ENCODE assay signal across 1 cellular context in the genomic region with DNA sequence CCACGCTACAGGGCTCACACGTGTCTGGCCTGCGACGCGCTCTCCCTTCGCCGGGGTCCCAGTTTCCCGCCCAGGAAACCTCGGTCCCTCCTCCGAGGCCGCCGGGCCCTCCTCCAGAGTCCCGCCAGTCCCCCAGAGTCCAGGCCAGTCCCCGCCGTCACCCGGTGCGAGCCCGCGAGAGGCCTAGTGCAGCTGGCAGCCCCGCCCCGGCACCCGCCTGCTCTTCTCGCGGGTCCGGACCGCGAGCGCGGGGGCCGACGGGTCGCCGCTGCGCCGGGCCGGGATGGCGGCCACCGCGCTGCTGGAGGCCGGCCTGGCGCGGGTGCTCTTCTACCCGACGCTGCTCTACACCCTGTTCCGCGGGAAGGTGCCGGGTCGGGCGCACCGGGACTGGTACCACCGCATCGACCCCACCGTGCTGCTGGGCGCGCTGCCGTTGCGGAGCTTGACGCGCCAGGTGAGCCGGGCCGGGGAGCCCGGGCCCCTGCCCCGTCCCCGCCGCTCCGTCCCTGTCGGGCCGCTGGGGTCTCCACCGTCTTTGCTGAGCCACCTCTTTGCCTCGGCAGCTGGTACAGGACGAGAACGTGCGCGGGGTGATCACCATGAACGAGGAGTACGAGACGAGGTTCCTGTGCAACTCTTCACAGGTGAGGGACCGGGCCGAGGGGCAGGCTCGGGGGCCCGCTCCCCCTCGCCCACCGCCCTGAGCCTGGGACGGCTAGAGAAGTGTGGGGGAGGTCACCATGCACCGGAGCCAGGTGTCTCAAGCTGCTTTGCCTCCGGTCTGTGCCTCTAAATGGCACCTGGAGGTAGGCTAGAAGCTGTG.
TF ChIP-seq lines count a peak whose summit lies in the region.

A gene with protein sequence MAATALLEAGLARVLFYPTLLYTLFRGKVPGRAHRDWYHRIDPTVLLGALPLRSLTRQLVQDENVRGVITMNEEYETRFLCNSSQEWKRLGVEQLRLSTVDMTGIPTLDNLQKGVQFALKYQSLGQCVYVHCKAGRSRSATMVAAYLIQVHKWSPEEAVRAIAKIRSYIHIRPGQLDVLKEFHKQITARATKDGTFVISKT (plus strand): TSS at position 260 of the 826 bp plus-strand sequence. CDS start 24 bp downstream, at position 284.

TF ChIP-seq in K562, 482 proteins besides CTCF, POLR2A, EP300 and RAD21 (continued from another document):
- peak; percentile 77 for TF ChIP-seq SUPT5H (IDR thresholded peaks at IDR 0.05)
- TF ChIP-seq, protein P1, sequence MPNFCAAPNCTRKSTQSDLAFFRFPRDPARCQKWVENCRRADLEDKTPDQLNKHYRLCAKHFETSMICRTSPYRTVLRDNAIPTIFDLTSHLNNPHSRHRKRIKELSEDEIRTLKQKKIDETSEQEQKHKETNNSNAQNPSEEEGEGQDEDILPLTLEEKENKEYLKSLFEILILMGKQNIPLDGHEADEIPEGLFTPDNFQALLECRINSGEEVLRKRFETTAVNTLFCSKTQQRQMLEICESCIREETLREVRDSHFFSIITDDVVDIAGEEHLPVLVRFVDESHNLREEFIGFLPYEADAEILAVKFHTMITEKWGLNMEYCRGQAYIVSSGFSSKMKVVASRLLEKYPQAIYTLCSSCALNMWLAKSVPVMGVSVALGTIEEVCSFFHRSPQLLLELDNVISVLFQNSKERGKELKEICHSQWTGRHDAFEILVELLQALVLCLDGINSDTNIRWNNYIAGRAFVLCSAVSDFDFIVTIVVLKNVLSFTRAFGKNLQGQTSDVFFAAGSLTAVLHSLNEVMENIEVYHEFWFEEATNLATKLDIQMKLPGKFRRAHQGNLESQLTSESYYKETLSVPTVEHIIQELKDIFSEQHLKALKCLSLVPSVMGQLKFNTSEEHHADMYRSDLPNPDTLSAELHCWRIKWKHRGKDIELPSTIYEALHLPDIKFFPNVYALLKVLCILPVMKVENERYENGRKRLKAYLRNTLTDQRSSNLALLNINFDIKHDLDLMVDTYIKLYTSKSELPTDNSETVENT (CRISPR knock-in tag; IDR thresholded peaks at IDR 0.05): peak; percentile 49; the same call in 1 of the 2 replicates
- TF ChIP-seq ZKSCAN1 (IDR thresholded peaks at IDR 0.05; ENCODE audit: low read depth, low read length): no peak
- TF ChIP-seq, protein P2, sequence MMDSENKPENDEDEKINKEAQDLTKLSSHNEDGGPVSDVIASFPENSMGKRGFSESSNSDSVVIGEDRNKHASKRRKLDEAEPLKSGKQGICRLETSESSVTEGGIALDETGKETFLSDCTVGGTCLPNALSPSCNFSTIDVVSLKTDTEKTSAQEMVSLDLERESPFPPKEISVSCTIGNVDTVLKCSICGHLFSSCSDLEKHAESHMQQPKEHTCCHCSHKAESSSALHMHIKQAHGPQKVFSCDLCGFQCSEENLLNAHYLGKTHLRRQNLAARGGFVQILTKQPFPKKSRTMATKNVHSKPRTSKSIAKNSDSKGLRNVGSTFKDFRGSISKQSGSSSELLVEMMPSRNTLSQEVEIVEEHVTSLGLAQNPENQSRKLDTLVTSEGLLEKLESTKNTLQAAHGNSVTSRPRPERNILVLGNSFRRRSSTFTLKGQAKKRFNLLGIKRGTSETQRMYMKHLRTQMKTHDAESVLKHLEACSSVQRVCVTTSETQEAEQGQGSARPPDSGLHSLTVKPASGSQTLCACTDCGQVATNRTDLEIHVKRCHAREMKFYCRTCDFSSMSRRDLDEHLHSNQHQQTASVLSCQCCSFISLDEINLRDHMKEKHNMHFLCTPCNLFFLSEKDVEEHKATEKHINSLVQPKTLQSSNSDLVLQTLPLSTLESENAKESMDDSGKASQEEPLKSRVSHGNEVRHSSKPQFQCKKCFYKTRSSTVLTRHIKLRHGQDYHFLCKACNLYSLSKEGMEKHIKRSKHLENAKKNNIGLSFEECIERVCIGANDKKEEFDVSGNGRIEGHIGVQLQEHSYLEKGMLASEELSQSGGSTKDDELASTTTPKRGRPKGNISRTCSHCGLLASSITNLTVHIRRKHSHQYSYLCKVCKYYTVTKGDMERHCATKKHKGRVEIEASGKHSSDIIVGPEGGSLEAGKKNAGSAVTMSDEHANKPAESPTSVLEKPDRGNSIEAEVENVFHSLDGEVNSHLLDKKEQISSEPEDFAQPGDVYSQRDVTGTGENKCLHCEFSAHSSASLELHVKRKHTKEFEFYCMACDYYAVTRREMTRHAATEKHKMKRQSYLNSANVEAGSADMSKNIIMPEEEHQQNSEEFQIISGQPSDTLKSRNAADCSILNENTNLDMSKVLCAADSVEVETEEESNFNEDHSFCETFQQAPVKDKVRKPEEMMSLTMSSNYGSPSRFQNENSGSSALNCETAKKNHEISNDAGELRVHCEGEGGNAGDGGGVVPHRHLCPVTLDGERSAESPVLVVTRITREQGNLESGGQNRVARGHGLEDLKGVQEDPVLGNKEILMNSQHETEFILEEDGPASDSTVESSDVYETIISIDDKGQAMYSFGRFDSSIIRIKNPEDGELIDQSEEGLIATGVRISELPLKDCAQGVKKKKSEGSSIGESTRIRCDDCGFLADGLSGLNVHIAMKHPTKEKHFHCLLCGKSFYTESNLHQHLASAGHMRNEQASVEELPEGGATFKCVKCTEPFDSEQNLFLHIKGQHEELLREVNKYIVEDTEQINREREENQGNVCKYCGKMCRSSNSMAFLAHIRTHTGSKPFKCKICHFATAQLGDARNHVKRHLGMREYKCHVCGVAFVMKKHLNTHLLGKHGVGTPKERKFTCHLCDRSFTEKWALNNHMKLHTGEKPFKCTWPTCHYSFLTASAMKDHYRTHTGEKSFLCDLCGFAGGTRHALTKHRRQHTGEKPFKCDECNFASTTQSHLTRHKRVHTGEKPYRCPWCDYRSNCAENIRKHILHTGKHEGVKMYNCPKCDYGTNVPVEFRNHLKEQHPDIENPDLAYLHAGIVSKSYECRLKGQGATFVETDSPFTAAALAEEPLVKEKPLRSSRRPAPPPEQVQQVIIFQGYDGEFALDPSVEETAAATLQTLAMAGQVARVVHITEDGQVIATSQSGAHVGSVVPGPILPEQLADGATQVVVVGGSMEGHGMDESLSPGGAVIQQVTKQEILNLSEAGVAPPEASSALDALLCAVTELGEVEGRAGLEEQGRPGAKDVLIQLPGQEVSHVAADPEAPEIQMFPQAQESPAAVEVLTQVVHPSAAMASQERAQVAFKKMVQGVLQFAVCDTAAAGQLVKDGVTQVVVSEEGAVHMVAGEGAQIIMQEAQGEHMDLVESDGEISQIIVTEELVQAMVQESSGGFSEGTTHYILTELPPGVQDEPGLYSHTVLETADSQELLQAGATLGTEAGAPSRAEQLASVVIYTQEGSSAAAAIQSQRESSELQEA (IDR thresholded peaks at IDR 0.05; ENCODE audit: low read depth): no peak; the same call in 1 of the 2 replicates
- 0 out of 2 replicates have a peak, but pooled peaks have one; percentile 27 for TF ChIP-seq BCOR (IDR thresholded peaks at IDR 0.05)
- TF ChIP-seq, protein P3, sequence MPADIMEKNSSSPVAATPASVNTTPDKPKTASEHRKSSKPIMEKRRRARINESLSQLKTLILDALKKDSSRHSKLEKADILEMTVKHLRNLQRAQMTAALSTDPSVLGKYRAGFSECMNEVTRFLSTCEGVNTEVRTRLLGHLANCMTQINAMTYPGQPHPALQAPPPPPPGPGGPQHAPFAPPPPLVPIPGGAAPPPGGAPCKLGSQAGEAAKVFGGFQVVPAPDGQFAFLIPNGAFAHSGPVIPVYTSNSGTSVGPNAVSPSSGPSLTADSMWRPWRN (IDR thresholded peaks at IDR 0.05; ENCODE audit: low read depth): no peak
- no peak for TF ChIP-seq SPI1 (IDR thresholded peaks at IDR 0.05; ENCODE audit: borderline replicate concordance, low read depth, low read length)
- peak; percentile 75 for TF ChIP-seq TBP (optimal IDR thresholded peaks at IDR 0.05; ENCODE audit: low read depth, low read length)
- TF ChIP-seq SREBF2 (CRISPR knock-in tag; IDR thresholded peaks at IDR 0.05): no peak
- TF ChIP-seq, protein P4, sequence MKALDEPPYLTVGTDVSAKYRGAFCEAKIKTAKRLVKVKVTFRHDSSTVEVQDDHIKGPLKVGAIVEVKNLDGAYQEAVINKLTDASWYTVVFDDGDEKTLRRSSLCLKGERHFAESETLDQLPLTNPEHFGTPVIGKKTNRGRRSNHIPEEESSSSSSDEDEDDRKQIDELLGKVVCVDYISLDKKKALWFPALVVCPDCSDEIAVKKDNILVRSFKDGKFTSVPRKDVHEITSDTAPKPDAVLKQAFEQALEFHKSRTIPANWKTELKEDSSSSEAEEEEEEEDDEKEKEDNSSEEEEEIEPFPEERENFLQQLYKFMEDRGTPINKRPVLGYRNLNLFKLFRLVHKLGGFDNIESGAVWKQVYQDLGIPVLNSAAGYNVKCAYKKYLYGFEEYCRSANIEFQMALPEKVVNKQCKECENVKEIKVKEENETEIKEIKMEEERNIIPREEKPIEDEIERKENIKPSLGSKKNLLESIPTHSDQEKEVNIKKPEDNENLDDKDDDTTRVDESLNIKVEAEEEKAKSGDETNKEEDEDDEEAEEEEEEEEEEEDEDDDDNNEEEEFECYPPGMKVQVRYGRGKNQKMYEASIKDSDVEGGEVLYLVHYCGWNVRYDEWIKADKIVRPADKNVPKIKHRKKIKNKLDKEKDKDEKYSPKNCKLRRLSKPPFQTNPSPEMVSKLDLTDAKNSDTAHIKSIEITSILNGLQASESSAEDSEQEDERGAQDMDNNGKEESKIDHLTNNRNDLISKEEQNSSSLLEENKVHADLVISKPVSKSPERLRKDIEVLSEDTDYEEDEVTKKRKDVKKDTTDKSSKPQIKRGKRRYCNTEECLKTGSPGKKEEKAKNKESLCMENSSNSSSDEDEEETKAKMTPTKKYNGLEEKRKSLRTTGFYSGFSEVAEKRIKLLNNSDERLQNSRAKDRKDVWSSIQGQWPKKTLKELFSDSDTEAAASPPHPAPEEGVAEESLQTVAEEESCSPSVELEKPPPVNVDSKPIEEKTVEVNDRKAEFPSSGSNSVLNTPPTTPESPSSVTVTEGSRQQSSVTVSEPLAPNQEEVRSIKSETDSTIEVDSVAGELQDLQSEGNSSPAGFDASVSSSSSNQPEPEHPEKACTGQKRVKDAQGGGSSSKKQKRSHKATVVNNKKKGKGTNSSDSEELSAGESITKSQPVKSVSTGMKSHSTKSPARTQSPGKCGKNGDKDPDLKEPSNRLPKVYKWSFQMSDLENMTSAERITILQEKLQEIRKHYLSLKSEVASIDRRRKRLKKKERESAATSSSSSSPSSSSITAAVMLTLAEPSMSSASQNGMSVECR (CRISPR knock-in tag; IDR thresholded peaks at IDR 0.05): peak; percentile 5; the same call in 1 of the 2 replicates
- TF ChIP-seq, protein P5, sequence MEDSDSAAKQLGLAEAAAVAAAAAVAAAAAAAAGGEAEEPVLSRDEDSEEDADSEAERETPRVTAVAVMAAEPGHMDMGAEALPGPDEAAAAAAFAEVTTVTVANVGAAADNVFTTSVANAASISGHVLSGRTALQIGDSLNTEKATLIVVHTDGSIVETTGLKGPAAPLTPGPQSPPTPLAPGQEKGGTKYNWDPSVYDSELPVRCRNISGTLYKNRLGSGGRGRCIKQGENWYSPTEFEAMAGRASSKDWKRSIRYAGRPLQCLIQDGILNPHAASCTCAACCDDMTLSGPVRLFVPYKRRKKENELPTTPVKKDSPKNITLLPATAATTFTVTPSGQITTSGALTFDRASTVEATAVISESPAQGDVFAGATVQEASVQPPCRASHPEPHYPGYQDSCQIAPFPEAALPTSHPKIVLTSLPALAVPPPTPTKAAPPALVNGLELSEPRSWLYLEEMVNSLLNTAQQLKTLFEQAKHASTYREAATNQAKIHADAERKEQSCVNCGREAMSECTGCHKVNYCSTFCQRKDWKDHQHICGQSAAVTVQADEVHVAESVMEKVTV (CRISPR knock-in tag; IDR thresholded peaks at IDR 0.05): no peak
- no peak for TF ChIP-seq PTRF (tag; IDR thresholded peaks at IDR 0.05)
